Comparison of ENCODE assay signal across 8 cellular contexts in genomic region chr10:79826131-79826495, GRCh38. TPM values are rescaled to one million over a fixed set of nuclear protein-coding genes. Genes with fewer than 3 reads are reported as not detected.
DNase-seq lines count a peak whose midpoint lies in the region; ATAC-seq and TF ChIP-seq lines count a peak whose summit lies in the region.
"Not testable (repeated sequence)": the region's sequence is repeated elsewhere in the genome, so short reads cannot be mapped to it uniquely, and the experiment has no call there.

No MANE protein-coding gene starts in this region.

- not testable (repeated sequence) for H2AFZ ChIP-seq in SU-DHL-6 (ENCODE audit: low read depth, low read length, severe bottlenecking)
- peak overlapping the region; percentile 76 for H2AFZ ChIP-seq in neuronal stem cell (ENCODE audit: low read length)

- not testable (repeated sequence) for ATAC-seq in activated naive CD8-positive, alpha-beta T cell treated with anti-CD3 and anti-CD28 coated beads, Interleukin-2, amount 50 U/mL, for 24 hours; left colon
- peak; percentile 60 for ATAC-seq in stimulated activated naive CD8-positive, alpha-beta T cell treated with anti-CD3 and anti-CD28 coated beads, Interleukin-15, amount 100 ng/mL, for 72 hours

- not testable (repeated sequence) for H3K4me1 ChIP-seq in neuronal stem cell (ENCODE audit: control insufficient read depth in 2 of 2, insufficient read depth in 1 of 2, low read depth in 1 of 2, low read length in 2 of 2)

- H3K36me3 ChIP-seq in SU-DHL-6 (ENCODE audit: low read length); neuronal stem cell (replicated peaks in 1 of 2; ENCODE audit: control insufficient read depth in 2 of 2, insufficient read depth in 2 of 2, low read length in 2 of 2): not testable (repeated sequence)

- not testable (repeated sequence) for H3K14ac ChIP-seq in neuronal stem cell (ENCODE audit: low read length)

- peak overlapping the region; percentile 53; the same call in 1 of the 2 replicates for H3K9ac ChIP-seq in SU-DHL-6 (ENCODE audit: low read length)
- H3K9ac ChIP-seq in neuronal stem cell (ENCODE audit: low read depth, low read length, poor library complexity): not testable (repeated sequence)

- not testable (repeated sequence) for H3K27ac Mint-ChIP-seq in activated naive CD8-positive, alpha-beta T cell treated with anti-CD3 and anti-CD28 coated beads, Interleukin-2, amount 50 U/mL, for 24 hours
- peak overlapping the region; percentile 33 to 95 for H3K27ac Mint-ChIP-seq in stimulated activated naive CD8-positive, alpha-beta T cell treated with anti-CD3 and anti-CD28 coated beads, Interleukin-15, amount 100 ng/mL, for 72 hours

- peaks cover 37% of the 10 kb centered on the region for H3K4me1 Mint-ChIP-seq in activated naive CD8-positive, alpha-beta T cell treated with anti-CD3 and anti-CD28 coated beads, Interleukin-2, amount 50 U/mL, for 24 hours
- peaks cover 30% of the 10 kb centered on the region for H3K4me1 Mint-ChIP-seq in stimulated activated naive CD8-positive, alpha-beta T cell treated with anti-CD3 and anti-CD28 coated beads, Interleukin-15, amount 100 ng/mL, for 72 hours

- not testable (repeated sequence) for H2BK12ac ChIP-seq in neuronal stem cell (ENCODE audit: low read length)

- peak overlapping the region; percentile 78 for H3K4me3 Mint-ChIP-seq in activated naive CD8-positive, alpha-beta T cell treated with anti-CD3 and anti-CD28 coated beads, Interleukin-2, amount 50 U/mL, for 24 hours
- H3K4me3 Mint-ChIP-seq in stimulated activated naive CD8-positive, alpha-beta T cell treated with anti-CD3 and anti-CD28 coated beads, Interleukin-15, amount 100 ng/mL, for 72 hours: peak overlapping the region; percentile 80 to 85

- no CpG with 5 or more reads among the region's 44 CpGs for whole genome bisulfite sequencing in neuronal stem cell (ENCODE audit: extremely low coverage in 2 of 2, insufficient read length in 2 of 2, insufficient replicate concordance in 1 of 2), 2 donors

- not testable (repeated sequence) for H4K8ac ChIP-seq in neuronal stem cell (ENCODE audit: low read depth, low read length)

- H2BK5ac ChIP-seq in neuronal stem cell (ENCODE audit: low read length): not testable (repeated sequence)

- peak overlapping the region; percentile 57 for H3K18ac ChIP-seq in neuronal stem cell (ENCODE audit: low read length)

- intact Hi-C loops in left colon (cut with DNase I, micrococcal nuclease): not testable (repeated sequence)

- H3K79me1 ChIP-seq in neuronal stem cell (ENCODE audit: low read depth, low read length): not testable (repeated sequence)

- H4K20me1 ChIP-seq in SU-DHL-6 (ENCODE audit: low read depth, low read length): not testable (repeated sequence)

- not testable (repeated sequence) for H3K27me3 ChIP-seq in HL-60 (ENCODE audit: insufficient read depth, poor library complexity, severe bottlenecking); SU-DHL-6 (ENCODE audit: low read length); neuronal stem cell (ENCODE audit: control insufficient read depth in 3 of 3, insufficient read depth in 3 of 3, low read depth in 1 of 3, low read length in 3 of 3)

- TF ChIP-seq CTCF in HL-60 (IDR thresholded peaks at IDR 0.05; ENCODE audit: insufficient read depth, low read length); SU-DHL-6 (IDR thresholded peaks at IDR 0.05; ENCODE audit: insufficient read depth, low read length, poor library complexity, severe bottlenecking); epithelial cell of proximal tubule (conservative IDR thresholded peaks at IDR 0.05; ENCODE audit: low read depth, low read length): not testable (repeated sequence)

- not testable (repeated sequence) for H2AK5ac ChIP-seq in neuronal stem cell (ENCODE audit: low read depth, low read length)

- H3K4ac ChIP-seq in neuronal stem cell (ENCODE audit: low read length): not testable (repeated sequence)

- H3K9me3 Mint-ChIP-seq in activated naive CD8-positive, alpha-beta T cell treated with anti-CD3 and anti-CD28 coated beads, Interleukin-2, amount 50 U/mL, for 24 hours; stimulated activated naive CD8-positive, alpha-beta T cell treated with anti-CD3 and anti-CD28 coated beads, Interleukin-15, amount 100 ng/mL, for 72 hours: not testable (repeated sequence)

- not testable (repeated sequence) for H3K36me3 Mint-ChIP-seq in activated naive CD8-positive, alpha-beta T cell treated with anti-CD3 and anti-CD28 coated beads, Interleukin-2, amount 50 U/mL, for 24 hours (ENCODE audit: low read depth)

- H3F3A ChIP-seq in SU-DHL-6 (ENCODE audit: insufficient read depth): not testable (repeated sequence)

- peak overlapping the region; percentile 89 for H3K27ac ChIP-seq in HL-60 (replicated peaks)
- H3K27ac ChIP-seq in SU-DHL-6 (ENCODE audit: low read depth, low read length): peak overlapping the region; percentile 68; the same call in 1 of the 2 replicates
- not testable (repeated sequence) for H3K27ac ChIP-seq in neuronal stem cell (replicated peaks; ENCODE audit: low read length)

- not testable (repeated sequence) for H2BK120ac ChIP-seq in neuronal stem cell (ENCODE audit: low read depth, low read length)

- H3K23ac ChIP-seq in neuronal stem cell (ENCODE audit: low read depth, low read length, poor library complexity): not testable (repeated sequence)

- not testable (repeated sequence) for H3K27me3 Mint-ChIP-seq in activated naive CD8-positive, alpha-beta T cell treated with anti-CD3 and anti-CD28 coated beads, Interleukin-2, amount 50 U/mL, for 24 hours; stimulated activated naive CD8-positive, alpha-beta T cell treated with anti-CD3 and anti-CD28 coated beads, Interleukin-15, amount 100 ng/mL, for 72 hours

- not testable (repeated sequence) for H3K9me2 ChIP-seq in SU-DHL-6 (replicated peaks; ENCODE audit: insufficient read depth, low read length)

- DNase-seq in CD1c-positive myeloid dendritic cell (ENCODE audit: extremely low spot score) (peak; percentile 39), left colon (peak; percentile 22 to 39), neuronal stem cell (ENCODE audit: low spot score) (peak; percentile 23)
- not testable (repeated sequence) for DNase-seq in HL-60 (ENCODE audit: low read depth in 1 of 2, low spot score in 1 of 2); activated naive CD8-positive, alpha-beta T cell treated with anti-CD3 and anti-CD28 coated beads, Interleukin-2, amount 50 U/mL, for 24 hours; epithelial cell of proximal tubule (ENCODE audit: low read depth); stimulated activated naive CD8-positive, alpha-beta T cell treated with anti-CD3 and anti-CD28 coated beads, Interleukin-15, amount 100 ng/mL, for 72 hours

- H2BK15ac ChIP-seq in neuronal stem cell (ENCODE audit: low read length): not testable (repeated sequence)

- peak overlapping the region; percentile 50 for H3K4me3 ChIP-seq in HL-60 (replicated peaks; ENCODE audit: insufficient read depth, low read length)
- H3K4me3 ChIP-seq in SU-DHL-6 (ENCODE audit: insufficient read depth, low read length, poor library complexity, severe bottlenecking): peak overlapping the region; percentile 49
- H3K4me3 ChIP-seq in epithelial cell of proximal tubule (ENCODE audit: low read depth, low read length): peak overlapping the region; percentile 56
- H3K4me3 ChIP-seq in neuronal stem cell (ENCODE audit: low read length in 2 of 2): peak overlapping the region; percentile 54 to 81

- peaks cover 27% of the 10 kb centered on the region; the same call in 1 of the 2 replicates for H3K79me2 ChIP-seq in SU-DHL-6 (ENCODE audit: insufficient read depth, low read length)

- H4K91ac ChIP-seq in neuronal stem cell (ENCODE audit: low read depth, low read length, poor library complexity): not testable (repeated sequence)

- not testable (repeated sequence) for H3K9me3 ChIP-seq in SU-DHL-6 (ENCODE audit: insufficient read depth, low read length); neuronal stem cell (replicated peaks in 1 of 2; ENCODE audit: control insufficient read depth in 2 of 2, insufficient read depth in 1 of 2, low read depth in 1 of 2, low read length in 2 of 2)

- H3K4me2 ChIP-seq in SU-DHL-6 (ENCODE audit: low read depth, low read length, poor library complexity, severe bottlenecking): not testable (repeated sequence)
- peak overlapping the region; percentile 11 for H3K4me2 ChIP-seq in neuronal stem cell (ENCODE audit: insufficient read depth, low read length, poor library complexity, severe bottlenecking)

RNA-seq across cellular contexts. Expression of gene NUTM2E, which starts 0.4 kb away (rescaled TPM):
- total RNA-seq in epithelial cell of proximal tubule (0.22 TPM in 1 of 2 replicates, not detected in the other), left colon (under 1 TPM in 1 of 2 donors, not detected in 1; 0.45 TPM)
- polyA plus RNA-seq in neuronal stem cell (2013, experiment 1 of 2): 0.03 TPM
- 0.01 TPM for polyA plus RNA-seq in neuronal stem cell (2013, experiment 2 of 2)
